Comparison of ENCODE assay signal across 12 cellular contexts in genomic region chr19:17679526-17680234, GRCh38. TPM values are rescaled to one million over a fixed set of nuclear protein-coding genes. Genes with fewer than 3 reads are reported as not detected.
DNase-seq lines count a peak whose midpoint lies in the region; ATAC-seq and TF ChIP-seq lines count a peak whose summit lies in the region.
"Had no signal": no experiment of that assay in that cellular context is flagged by ENCODE, and none has a peak within 500 bp of the region (broad histone marks: within the 10 kb centered on the region; RNA-seq: fewer than 3 reads in every experiment).

No MANE protein-coding gene starts in this region.

- no peak overlapping the region for H3K4me3 ChIP-seq in CD8-positive, alpha-beta memory T cell (ENCODE audit: low read length)
- H3K4me3 ChIP-seq in endodermal cell (ENCODE audit: low read length): peak overlapping the region; percentile 45
- H3K4me3 ChIP-seq in psoas muscle: peak overlapping the region; percentile 53

- ATAC-seq in psoas muscle: no peak

- intact Hi-C loops in psoas muscle (cut with DNase I): no loop called here

- peaks cover 12 to 13% (median 13%) of the 10 kb centered on the region in 3 donors for H3K4me1 Mint-ChIP-seq in CD8-positive, alpha-beta memory T cell
- H3K4me1 Mint-ChIP-seq in IgD-negative memory B cell: peaks cover 0 to 8% (median 7%) of the 10 kb centered on the region in 3 donors
- H3K4me1 Mint-ChIP-seq in endodermal cell: peaks cover 7% of the 10 kb centered on the region

- H3K27me3 Mint-ChIP-seq in CD8-positive, alpha-beta memory T cell: peaks cover 46 to 67% of the 10 kb centered on the region in 2 donors
- H3K27me3 Mint-ChIP-seq in IgD-negative memory B cell (peaks cover 43% of the 10 kb centered on the region), endodermal cell (ENCODE audit: insufficient read depth) (peaks cover 9% of the 10 kb centered on the region)

- H3K36me3 Mint-ChIP-seq in CD8-positive, alpha-beta memory T cell: no peaks in the 10 kb centered on the region
- H3K36me3 Mint-ChIP-seq in IgD-negative memory B cell (peaks cover 1% of the 10 kb centered on the region), endodermal cell (ENCODE audit: low read depth) (no peaks in the 10 kb centered on the region)

- no peak for DNase-seq in CD8-positive, alpha-beta memory T cell
- DNase-seq in endodermal cell: peak; percentile 51
- DNase-seq in psoas muscle: no peak
- no peak for DNase-seq in T-helper 1 cell
- no peak for DNase-seq in DMS114 treated with DMSO at 0.1 percent for 48 hours (lab: John Stamatoyannopoulos, UW; ENCODE audit: unreplicated experiment)
- no peak for DNase-seq in central memory CD4-positive, alpha-beta T cell
- no peak for DNase-seq in NCI-H526 (lab: John Stamatoyannopoulos, UW)
- DNase-seq: NCI-H446 treated with DMSO at 0.1 percent for 48 hours had no signal

- peak overlapping the region in 6 of 7 donors; percentile 27 to 86 (median 60) for H3K4me3 Mint-ChIP-seq in CD8-positive, alpha-beta memory T cell
- H3K4me3 Mint-ChIP-seq in IgD-negative memory B cell: peak overlapping the region; percentile 49 to 92 (median 76)
- peak overlapping the region; percentile 50 for H3K4me3 Mint-ChIP-seq in endodermal cell
- H3K4me3 Mint-ChIP-seq: activated naive CD4-positive, alpha-beta T cell treated with anti-CD3 and anti-CD28 coated beads for 36 hours; T-helper 1 cell treated with Interleukin-12 subunit alpha and Interleukin-12 subunit beta and Interleukin-4 antibody, amounts not matched to agents 30 μg/mL and 1 μg/mL, for 36 hours had no signal

- H3K27ac ChIP-seq in CD8-positive, alpha-beta memory T cell (ENCODE audit: low read depth, low read length): no peak overlapping the region
- H3K27ac ChIP-seq in endodermal cell (ENCODE audit: low read depth, low read length) (no peak overlapping the region), psoas muscle (no peak overlapping the region)
- H3K27ac ChIP-seq: neutrophil had no signal

- H3K36me3 ChIP-seq in CD8-positive, alpha-beta memory T cell (ENCODE audit: insufficient read depth, low read length): no peaks in the 10 kb centered on the region
- H3K36me3 ChIP-seq in endodermal cell (ENCODE audit: control insufficient read depth, insufficient read depth, low read length): no peaks in the 10 kb centered on the region
- no peaks in the 10 kb centered on the region for H3K36me3 ChIP-seq in psoas muscle (ENCODE audit: insufficient read depth in 1 of 2, low read depth in 1 of 2)
- H3K36me3 ChIP-seq: neutrophil had no signal

- H3K4me1 ChIP-seq in CD8-positive, alpha-beta memory T cell (ENCODE audit: insufficient read depth, low read length): peaks cover 9% of the 10 kb centered on the region
- H3K4me1 ChIP-seq in endodermal cell (ENCODE audit: control insufficient read depth, insufficient read depth, low read length): no peaks in the 10 kb centered on the region
- H3K4me1 ChIP-seq in psoas muscle: peaks cover 5% of the 10 kb centered on the region

- 28 to 32% methylated on average over 3 to 15 of the region's 15 CpGs for WGBS in endodermal cell (ENCODE audit: insufficient coverage in 1 of 2, insufficient read length in 1 of 2), 2 experiments
- 7 to 12% (median 9%) methylated on average over 13 to 15 of the region's 15 CpGs for WGBS in psoas muscle, 3 donors

- CTCF ChIA-PET in CD8-positive, alpha-beta memory T cell (lab: Charles Lee): no interaction called here

- POLR2A ChIA-PET in CD8-positive, alpha-beta memory T cell (lab: Charles Lee): interaction anchor here (0.6 kb wide), 1 partner anchor 465 kb away, joined by 6 read pairs; the partner anchor contains the start of gene USE1

- TF ChIP-seq CTCF in endodermal cell (conservative IDR thresholded peaks at IDR 0.05) (no peak), psoas muscle (IDR thresholded peaks at IDR 0.05) (no peak)

- H3K9ac ChIP-seq in endodermal cell (ENCODE audit: extremely low read depth, low read length, poor library complexity, severe bottlenecking): no peak overlapping the region

- no peaks in the 10 kb centered on the region for H3K9me3 Mint-ChIP-seq in CD8-positive, alpha-beta memory T cell
- H3K9me3 Mint-ChIP-seq in IgD-negative memory B cell (peaks cover 0 to 6% (median 0%) of the 10 kb centered on the region in 3 donors), endodermal cell (no peaks in the 10 kb centered on the region)
- H3K9me3 Mint-ChIP-seq: activated naive CD4-positive, alpha-beta T cell treated with anti-CD3 and anti-CD28 coated beads for 36 hours; T-helper 1 cell treated with Interleukin-12 subunit alpha and Interleukin-12 subunit beta and Interleukin-4 antibody, amounts not matched to agents 30 μg/mL and 1 μg/mL, for 36 hours had no signal

- peaks cover 27% of the 10 kb centered on the region for H3K27me3 ChIP-seq in CD8-positive, alpha-beta memory T cell (ENCODE audit: insufficient read depth, low read length, poor library complexity, severe bottlenecking)
- no peaks in the 10 kb centered on the region for H3K27me3 ChIP-seq in endodermal cell (ENCODE audit: control insufficient read depth, insufficient read depth, low read length, poor library complexity, severe bottlenecking)
- peaks cover 0 to 33% (median 12%) of the 10 kb centered on the region in 3 donors for H3K27me3 ChIP-seq in psoas muscle (ENCODE audit: insufficient read depth in 3 of 3, low read length in 2 of 3)

- H3K27ac Mint-ChIP-seq in CD8-positive, alpha-beta memory T cell: peak overlapping the region in 2 of 8 donors; percentile 32 to 66
- peak overlapping the region in 1 of 3 donors; percentile 44 for H3K27ac Mint-ChIP-seq in IgD-negative memory B cell
- H3K27ac Mint-ChIP-seq in endodermal cell: peak overlapping the region; percentile 7
- H3K27ac Mint-ChIP-seq: activated naive CD4-positive, alpha-beta T cell treated with anti-CD3 and anti-CD28 coated beads for 36 hours; T-helper 1 cell treated with Interleukin-12 subunit alpha and Interleukin-12 subunit beta and Interleukin-4 antibody, amounts not matched to agents 30 μg/mL and 1 μg/mL, for 36 hours had no signal

- H3K9me3 ChIP-seq in CD8-positive, alpha-beta memory T cell (ENCODE audit: low read length): no peaks in the 10 kb centered on the region
- no peaks in the 10 kb centered on the region for H3K9me3 ChIP-seq in endodermal cell (ENCODE audit: control insufficient read depth, low read length)
- no peaks in the 10 kb centered on the region for H3K9me3 ChIP-seq in psoas muscle
- H3K9me3 ChIP-seq: neutrophil had no signal

RNA-seq across cellular contexts. Expression of gene UNC13A, which starts 8.5 kb away (rescaled TPM):
- total RNA-seq in CD8-positive, alpha-beta memory T cell: not detected
- not detected for polyA plus RNA-seq in CD8-positive, alpha-beta memory T cell
- not detected for polyA plus RNA-seq in IgD-negative memory B cell
- 10 to 100 TPM in 1 of 2 donors, 1 to 10 TPM in 1; 5.6 to 10.7 TPM for total RNA-seq in endodermal cell
- 2.8 TPM for polyA plus RNA-seq in endodermal cell (2013, experiment 1 of 2)
- polyA plus RNA-seq in endodermal cell (2013, experiment 2 of 2): 2.2 TPM
- total RNA-seq in psoas muscle: under 1 TPM in 2 of 4 donors, not detected in 2; 0.04 to 0.19 TPM
- under 1 TPM in 2 of 3 donors, not detected in 1; 0.04 to 0.05 TPM for polyA plus RNA-seq in psoas muscle

RNA-seq across cellular contexts. Expression of gene MAP1S, which starts 39.6 kb away (rescaled TPM):
- 10 to 100 TPM; 66.1 to 72.3 TPM for total RNA-seq in CD8-positive, alpha-beta memory T cell
- 43.0 TPM for polyA plus RNA-seq in CD8-positive, alpha-beta memory T cell
- 50.3 TPM for polyA plus RNA-seq in IgD-negative memory B cell
- total RNA-seq in endodermal cell: 10 to 100 TPM; 90.2 to 96.7 TPM
- polyA plus RNA-seq in endodermal cell (2013, experiment 1 of 2): 41.4 TPM
- polyA plus RNA-seq in endodermal cell (2013, experiment 2 of 2): 38.1 TPM
- total RNA-seq in psoas muscle: 10 to 100 TPM; 42.4 to 60.6 (median 49.1) TPM
- polyA plus RNA-seq in psoas muscle: 10 to 100 TPM; 19.1 to 37.0 (median 24.3) TPM

Comparison
In these comparisons a context has a peak if more than half of its experiments do, and no peak if none do; other contexts are left out.
1. RNA of gene UNC13A, which starts 8.5 kb away (total RNA-seq): 5.6 to 10.7 TPM in endodermal cell; 0.04 to 0.19 TPM in psoas muscle and not detected in CD8-positive, alpha-beta memory T cell; every median in the first group is over 4 times any median in the second.
2. Peak in every context shown above with its lines, with median percentiles within 50 percentile points of each other: H3K4me3 Mint-ChIP-seq.